18 cellular contexts compared by ENCODE assay signal in genomic region chr15:64828985-64829384, GRCh38. TPM values are rescaled to one million over a fixed set of nuclear protein-coding genes. Genes with fewer than 3 reads are reported as not detected.
DNase-seq lines count a peak whose midpoint lies in the region; ATAC-seq, FAIRE-seq and TF ChIP-seq lines count a peak whose summit lies in the region.
"Had no signal": no experiment of that assay in that cellular context is flagged by ENCODE, and none has a peak within 500 bp of the region (broad histone marks: within the 10 kb centered on the region; RNA-seq: fewer than 3 reads in every experiment).

No MANE protein-coding gene starts in this region.

- H3K4me1 ChIP-seq in A549 = peaks cover 9% of the 10 kb centered on the region
- H3K4me1 ChIP-seq in PC-3 (ENCODE audit: insufficient read depth, low read length) = peaks cover 5% of the 10 kb centered on the region
- peaks cover 4 to 12% of the 10 kb centered on the region in 2 donors for H3K4me1 ChIP-seq in ascending aorta
- H3K4me1 ChIP-seq: SJCRH30 had no signal

- 71% methylated on average over 5 of the region's 5 CpGs for WGBS in A549 (ENCODE audit: missing lambda C conversion rate)

- FAIRE-seq in A549 (lab: Jason Lieb, UNC) = no peak
- FAIRE-seq: A204.1 had no signal

- H3K4me2 ChIP-seq in A549 = no peak overlapping the region
- no peak overlapping the region for H3K4me2 ChIP-seq in PC-3 (ENCODE audit: low read length)

- H3K27me3 ChIP-seq in PC-3 (ENCODE audit: low read length) (no peaks in the 10 kb centered on the region), ascending aorta (no peaks in the 10 kb centered on the region)
- H3K27me3 ChIP-seq: SJCRH30 had no signal

- H2AFZ ChIP-seq in PC-3 (ENCODE audit: low read length) = no peak overlapping the region

- H3K4me3 ChIP-seq in A549 = no peak overlapping the region
- H3K4me3 ChIP-seq in PC-3 (ENCODE audit: low read length) = no peak overlapping the region
- no peak overlapping the region for H3K4me3 ChIP-seq in epithelial cell of esophagus (ENCODE audit: low read length)
- no peak overlapping the region for H3K4me3 ChIP-seq in ascending aorta
- H3K4me3 ChIP-seq: SJCRH30 had no signal

- H3K27ac ChIP-seq in A549 (no peak overlapping the region), PC-3 (ENCODE audit: low read length) (no peak overlapping the region), ascending aorta (no peak overlapping the region)
- H3K27ac ChIP-seq: RWPE1, SJCRH30 had no signal

- no peaks in the 10 kb centered on the region for H3K9me2 ChIP-seq in PC-3 (replicated peaks; ENCODE audit: low read length)

- no TSS peak for BruUV-seq in PC-3 (replicated peaks; lab: Mats Ljungman, UMichigan)

- TF ChIP-seq CTCF in A549 (IDR thresholded peaks at IDR 0.05) (no peak), PC-3 (conservative IDR thresholded peaks at IDR 0.05; ENCODE audit: low read depth, low read length) (no peak), epithelial cell of esophagus (IDR thresholded peaks at IDR 0.05; ENCODE audit: insufficient read depth, low read depth, low read length, missing control alignments) (no peak), ascending aorta (IDR thresholded peaks at IDR 0.05) (no peak)

- DNase-seq in A549 (ENCODE audit: low read depth in 1 of 2, low spot score in 1 of 2) (no peak), HS-27A (ENCODE audit: low read depth) (peak; percentile 88), PC-3 (peak; percentile 67), epithelial cell of esophagus (ENCODE audit: low read depth) (peak; percentile 67), kidney glomerular epithelial cell (lab: John Stamatoyannopoulos, UW) (no peak), ascending aorta (ENCODE audit: low spot score in 2 of 2) (no peak)
- DNase-seq: C1 segment of cervical spinal cord, DND-41, Kasumi-1, NCI-H187, NCI-H345, NCI-H526, SJCRH30 had no signal

- no peak for TF ChIP-seq RAD21 in A549 (conservative IDR thresholded peaks at IDR 0.05 in 1 of 2, IDR thresholded peaks at IDR 0.05 in 1 of 2)

- intact Hi-C loops in PC-3 (cut with micrococcal nuclease) = no loop called here
- intact Hi-C loops in ascending aorta (cut with DNase I) = no loop called here

- H4K20me1 ChIP-seq in PC-3 (ENCODE audit: low read length) = no peaks in the 10 kb centered on the region

- H3K9ac ChIP-seq in PC-3 (ENCODE audit: low read length) = no peak overlapping the region

- TF ChIP-seq POLR2A in A549 (IDR thresholded peaks at IDR 0.05; ENCODE audit: low read length) = no peak

- no peaks in the 10 kb centered on the region for H3F3A ChIP-seq in PC-3 (ENCODE audit: low read length, unreplicated experiment)

- H3K36me3 ChIP-seq in PC-3 (ENCODE audit: low read depth, low read length) = no peaks in the 10 kb centered on the region
- no peaks in the 10 kb centered on the region for H3K36me3 ChIP-seq in ascending aorta
- H3K36me3 ChIP-seq: SJCRH30 had no signal

- peaks cover 11% of the 10 kb centered on the region for H3K79me2 ChIP-seq in PC-3 (ENCODE audit: low read length)

- POLR2A ChIA-PET in A549 (lab: Yijun Ruan, JAX) (no interaction called here), PC-3 (lab: Charles Lee; ENCODE audit: unreplicated experiment) (no interaction called here)

- H3K9me3 ChIP-seq in A549 = no peaks in the 10 kb centered on the region
- no peaks in the 10 kb centered on the region for H3K9me3 ChIP-seq in PC-3 (ENCODE audit: low read length)
- H3K9me3 ChIP-seq in ascending aorta = no peaks in the 10 kb centered on the region
- H3K9me3 ChIP-seq: SJCRH30 had no signal

- ATAC-seq in A549 (no peak), PC-3 (no peak), HG03196 (IDR thresholded peaks at IDR 0.05; ENCODE audit: unreplicated experiment) (no peak), GM21737 (IDR thresholded peaks at IDR 0.05; ENCODE audit: unreplicated experiment) (no peak)

- TF ChIP-seq EP300 in A549 (IDR thresholded peaks at IDR 0.05) = no peak

- CTCF ChIA-PET in A549 (lab: Yijun Ruan, JAX) (interaction anchor here (1.1 to 1.6 kb wide), 2 partner anchors 19 to 101 kb away, joined by 3 to 10 read pairs; no protein-coding TSS in a partner anchor), PC-3 (lab: Charles Lee) (no interaction called here)

TF ChIP-seq in A549, 52 proteins besides CTCF, POLR2A, EP300 and RAD21:
- TF ChIP-seq RNF2 (IDR thresholded peaks at IDR 0.05; ENCODE audit: borderline replicate concordance, low read depth) (no peak), FOSL2 (IDR thresholded peaks at IDR 0.05) (no peak), FOSL2 (CRISPR knock-in tag; IDR thresholded peaks at IDR 0.05) (peak; percentile 60)
TF ChIP-seq in A549: peak in this region for 1.

RNA-seq across cellular contexts. Expression of gene PIF1, which starts 3.5 kb away (rescaled TPM):
- polyA plus RNA-seq in A549 (2011; rRNA removed) (8.5 and 11.1 TPM in 2 replicates), A549 (2017; fragmentation: RNase III; extraction: RNeasy Plus Mini Kit Qiagen cat#74134 plus additional on column Dnase treatment) (24.9 to 25.4 TPM (median 25.3 TPM) in 3 replicates)
- polyA plus RNA-seq in A549 (2012; cell fraction: cytosol; rRNA removed) = 27.5 and 29.2 TPM in 2 replicates
- 210 and 257 TPM in 2 replicates for polyA plus RNA-seq in A549 (2012; cell fraction: nucleus; rRNA removed)
- 7.9 and 8.3 TPM in 2 replicates for polyA minus RNA-seq in A549 (2011; rRNA and poly(A)+ RNA removed)
- total RNA-seq in PC-3 (2014; rRNA removed) (43.5 and 45.3 TPM in 2 replicates), ascending aorta (not detected)

RNA-seq across cellular contexts. Expression of gene PLEKHO2, which starts 12.7 kb away (rescaled TPM):
- polyA plus RNA-seq in A549 (2011; rRNA removed) (2.8 and 2.9 TPM in 2 replicates), A549 (2017; fragmentation: RNase III; extraction: RNeasy Plus Mini Kit Qiagen cat#74134 plus additional on column Dnase treatment) (3.7 to 3.9 TPM (median 3.8 TPM) in 3 replicates)
- 3.2 and 4.1 TPM in 2 replicates for polyA plus RNA-seq in A549 (2012; cell fraction: cytosol; rRNA removed)
- polyA plus RNA-seq in A549 (2012; cell fraction: nucleus; rRNA removed) = 14.3 and 16.2 TPM in 2 replicates
- polyA minus RNA-seq in A549 (2011; rRNA and poly(A)+ RNA removed) = 3.8 and 4.9 TPM in 2 replicates
- total RNA-seq in PC-3 (2014; rRNA removed) (3.7 and 4.3 TPM in 2 replicates), ascending aorta (41.4 TPM)

RNA-seq across cellular contexts. Expression of gene RBPMS2, which starts 53.6 kb away (rescaled TPM):
- polyA plus RNA-seq in A549 (2011; rRNA removed) = 3.0 and 3.5 TPM in 2 replicates
- 8.8 and 11.4 TPM in 2 replicates for polyA plus RNA-seq in A549 (2012; cell fraction: cytosol; rRNA removed)
- 8.7 and 9.5 TPM in 2 replicates for polyA plus RNA-seq in A549 (2012; cell fraction: nucleus; rRNA removed)
- polyA plus RNA-seq in A549 (2017; fragmentation: RNase III; extraction: RNeasy Plus Mini Kit Qiagen cat#74134 plus additional on column Dnase treatment) = 7.8 to 8.7 TPM (median 8.7 TPM) in 3 replicates
- 3.3 and 4.4 TPM in 2 replicates for polyA minus RNA-seq in A549 (2011; rRNA and poly(A)+ RNA removed)
- total RNA-seq in PC-3 (2014; rRNA removed) = not detected in 2 replicates
- not detected for total RNA-seq in ascending aorta
- total RNA-seq: HT-29 had no signal

Comparison
In these comparisons a context has a peak if more than half of its experiments do, and no peak if none do; other contexts are left out.
1. DNase-seq: peak in HS-27A (single experiment), PC-3 (single experiment) and epithelial cell of esophagus (single experiment); none in A549 (0 of 2), kidney glomerular epithelial cell (single experiment) and ascending aorta (0 of 2).
2. RNA of gene PIF1, which starts 3.5 kb away (total RNA-seq): 43.5 to 45.3 TPM in PC-3; not detected in ascending aorta (single experiment); every median in the first group is over 10 times any median in the second.